Comparison of ENCODE assay signal across 8 cellular contexts in the genomic region with DNA sequence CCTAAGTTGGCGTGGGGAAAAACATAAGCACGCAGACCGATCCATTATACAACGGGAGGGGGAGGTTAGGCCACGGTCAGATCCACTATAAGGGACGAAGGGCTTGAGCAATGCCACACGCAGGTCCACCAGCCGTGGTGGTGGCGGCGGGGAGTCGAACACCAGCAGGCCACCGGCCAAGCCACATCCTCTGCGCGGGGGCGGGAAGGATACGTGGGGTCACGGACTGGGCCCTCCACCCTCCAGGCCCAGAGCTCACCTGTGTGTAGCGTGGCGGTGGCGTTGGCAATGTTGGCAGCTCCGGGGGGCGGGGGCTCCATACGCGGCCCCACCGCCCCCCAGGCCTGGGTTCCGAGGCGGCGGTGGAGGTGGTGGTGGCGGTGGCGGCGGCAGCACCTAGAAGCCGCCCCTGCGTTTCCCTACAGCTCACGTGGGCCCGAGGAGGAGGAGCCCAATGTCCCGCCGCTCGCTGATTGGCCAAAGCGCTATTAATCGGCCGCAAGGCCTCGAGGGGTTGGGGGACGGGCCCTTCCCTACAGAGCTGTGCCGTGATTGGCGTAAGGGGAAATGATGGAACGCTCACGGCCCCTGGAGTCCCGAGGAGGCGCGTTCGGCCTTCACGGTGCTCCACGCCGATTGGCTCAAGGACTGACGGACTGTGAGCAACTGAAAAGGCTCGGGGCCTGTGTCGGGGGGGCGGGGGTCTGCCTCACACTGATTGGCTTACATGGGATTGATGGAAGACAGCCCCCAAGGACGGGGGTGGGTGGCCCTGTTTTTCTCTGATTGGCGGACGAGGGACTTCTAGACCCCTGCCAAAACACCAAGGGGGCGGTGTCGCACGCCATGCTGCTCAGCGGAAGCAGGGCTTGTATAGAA. TPM values are rescaled to one million over a fixed set of nuclear protein-coding genes. Genes with fewer than 3 reads are reported as not detected.
DNase-seq lines count a peak whose midpoint lies in the region; ATAC-seq, FAIRE-seq and TF ChIP-seq lines count a peak whose summit lies in the region.

Gene ELK1, minus strand, starts transcription at position 400 of the 879 bp plus-strand sequence. CDS start 9,122 bp downstream, outside the sequence.

- WGBS in small intestine, 3 donors: 0 to 46% (median 15%) methylated on average over 34 to 65 of the region's 65 CpGs

- H3K9me3 ChIP-seq in small intestine (ENCODE audit: control insufficient read depth, low read depth): no peaks in the 10 kb centered on the region

- H2AFZ ChIP-seq in ACC112 (ENCODE audit: low read length, unreplicated experiment): no peak within 1 kb of the TSS

- 0 out of 2 replicates have a peak, but pooled peaks cover 10% of the 10 kb centered on the region for H3K36me3 ChIP-seq in ACC112 (ENCODE audit: insufficient read depth, low read length)
- H3K36me3 ChIP-seq in bronchial epithelial cell (ENCODE audit: control insufficient read depth, insufficient read depth, low read length): no peaks in the 10 kb centered on the region
- H3K36me3 ChIP-seq in small intestine (ENCODE audit: control insufficient read depth in 2 of 2, insufficient read depth in 2 of 2, low read length in 2 of 2): no peaks in the 10 kb centered on the region

- H3K79me2 ChIP-seq in ACC112 (ENCODE audit: control insufficient read depth, insufficient read depth, low read length, unreplicated experiment): peaks cover 39% of the 10 kb centered on the region

- FAIRE-seq in bronchial epithelial cell (lab: Jason Lieb, UNC) (no peak), small intestine (lab: Jason Lieb, UNC) (peak; percentile 83)

- H3K4me1 ChIP-seq in ACC112 (ENCODE audit: control insufficient read depth, insufficient read depth, low read length, unreplicated experiment) (peaks cover 8% of the 10 kb centered on the region), small intestine (ENCODE audit: control insufficient read depth in 2 of 2, insufficient read depth in 1 of 2, low read depth in 1 of 2, low read length in 1 of 2) (no peaks in the 10 kb centered on the region)

- ATAC-seq in GM18870 (IDR thresholded peaks at IDR 0.05; ENCODE audit: unreplicated experiment) (peak; percentile 81), HG03135 (IDR thresholded peaks at IDR 0.05; ENCODE audit: unreplicated experiment) (peak; percentile 91)

- H3K4me3 ChIP-seq in ACC112 (ENCODE audit: low read depth, low read length): peak within 1 kb of the TSS; percentile 93
- H3K4me3 ChIP-seq in WI38 (ENCODE audit: low read depth, low read length): peak within 1 kb of the TSS; percentile 69
- peak within 1 kb of the TSS; percentile 73 for H3K4me3 ChIP-seq in bronchial epithelial cell (ENCODE audit: low read depth, low read length)
- peak within 1 kb of the TSS; percentile 61 to 76 for H3K4me3 ChIP-seq in small intestine (ENCODE audit: low read depth in 1 of 2, low read length in 2 of 2)

- H3K27ac ChIP-seq in ACC112 (ENCODE audit: low read depth, low read length): peak within 1 kb of the TSS; percentile 82
- peak within 1 kb of the TSS; percentile 74 to 90 for H3K27ac ChIP-seq in small intestine (ENCODE audit: low read depth in 1 of 2, low read length in 1 of 2)

- H3K27me3 ChIP-seq in ACC112 (ENCODE audit: insufficient read depth, low read length) (no peaks in the 10 kb centered on the region), bronchial epithelial cell (ENCODE audit: control insufficient read depth, insufficient read depth, low read length) (no peaks in the 10 kb centered on the region), small intestine (ENCODE audit: control insufficient read depth in 2 of 2, insufficient read depth in 2 of 2, low read length in 2 of 2) (no peaks in the 10 kb centered on the region)

- no peak for TF ChIP-seq CTCF in WI38 (IDR thresholded peaks at IDR 0.05; ENCODE audit: low read depth, low read length)
- TF ChIP-seq CTCF in bronchial epithelial cell (IDR thresholded peaks at IDR 0.05; ENCODE audit: insufficient read depth, low read length, severe bottlenecking): no peak

- peak; percentile 87 for DNase-seq in NCI-H2196 treated with DMSO at 0.1 percent for 48 hours (lab: John Stamatoyannopoulos, UW; ENCODE audit: unreplicated experiment)
- DNase-seq in bronchial epithelial cell (ENCODE audit: low read depth): peak; percentile 90
- peak; percentile 83 for DNase-seq in iPS-NIHi11 (ENCODE audit: low spot score)
- DNase-seq in small intestine: peak; percentile 96

RNA-seq across cellular contexts. Expression of gene ELK1, which starts in this region (rescaled TPM):
- total RNA-seq in bronchial epithelial cell: 8.4 and 9.5 TPM in 2 replicates
- 10 to 100 TPM in 2 of 3 donors, 1 to 10 TPM in 1; 8.7 to 20.7 (median 11.6) TPM for polyA plus RNA-seq in small intestine

Comparison
In these comparisons a context has a peak if more than half of its experiments do, and no peak if none do; other contexts are left out.
1. Peak in every context shown above with its lines: DNase-seq, ATAC-seq, H3K4me3 ChIP-seq and H3K27ac ChIP-seq.